16 cellular contexts compared by ENCODE assay signal in genomic region chr3:157112536-157112935, GRCh38. TPM values are rescaled to one million over a fixed set of nuclear protein-coding genes. Genes with fewer than 3 reads are reported as not detected.
DNase-seq lines count a peak whose midpoint lies in the region; ATAC-seq and TF ChIP-seq lines count a peak whose summit lies in the region.
"Had no signal": no experiment of that assay in that cellular context is flagged by ENCODE, and none has a peak within 500 bp of the region (broad histone marks: within the 10 kb centered on the region; RNA-seq: fewer than 3 reads in every experiment).

No MANE protein-coding gene starts in this region.

- peak overlapping the region; percentile 69; the same call in 1 of the 2 replicates for H2AFZ ChIP-seq in GM23338
- H2AFZ ChIP-seq in hepatocyte = no peak overlapping the region
- no peak overlapping the region for H2AFZ ChIP-seq in trophoblast cell (ENCODE audit: insufficient read depth, low read length, poor library complexity)

- H3K36me3 ChIP-seq in GM23338 (ENCODE audit: insufficient read depth) (no peaks in the 10 kb centered on the region), hepatocyte (replicated peaks; ENCODE audit: insufficient read depth, low read depth) (no peaks in the 10 kb centered on the region), trophoblast cell (ENCODE audit: control insufficient read depth in 1 of 2, insufficient read depth in 2 of 2, low read length in 2 of 2) (no peaks in the 10 kb centered on the region), spleen (no peaks in the 10 kb centered on the region)

- no peak overlapping the region for H4K8ac ChIP-seq in trophoblast cell (ENCODE audit: low read depth, low read length)

- H3K9me2 ChIP-seq in GM23338 (ENCODE audit: insufficient read depth) = no peaks in the 10 kb centered on the region; the same call in 1 of the 2 replicates
- no peaks in the 10 kb centered on the region for H3K9me2 ChIP-seq in hepatocyte (replicated peaks; ENCODE audit: insufficient read depth)

- no peaks in the 10 kb centered on the region for H3K79me1 ChIP-seq in trophoblast cell (ENCODE audit: low read length)

- no peak overlapping the region for H2AK5ac ChIP-seq in trophoblast cell (ENCODE audit: low read length)

- H3K9ac ChIP-seq in trophoblast cell (ENCODE audit: low read length) = no peak overlapping the region

- H3K36me3 Mint-ChIP-seq in GM23338 (ENCODE audit: low read depth) = no peaks in the 10 kb centered on the region

- H3K4me2 ChIP-seq in GM23338 (no peak overlapping the region), hepatocyte (no peak overlapping the region), trophoblast cell (ENCODE audit: low read length) (no peak overlapping the region)

- H3K18ac ChIP-seq in trophoblast cell (ENCODE audit: low read length) = no peak overlapping the region

- ATAC-seq in GM23338 (no peak), left lobe of liver (no peak)

- H4K20me1 ChIP-seq in GM23338 (replicated peaks; ENCODE audit: insufficient read depth) = no peaks in the 10 kb centered on the region
- no peaks in the 10 kb centered on the region for H4K20me1 ChIP-seq in hepatocyte (ENCODE audit: insufficient read depth, poor library complexity, severe bottlenecking)

- no peak for DNase-seq in GM23338 (ENCODE audit: low spot score)
- peak; percentile 69 for DNase-seq in amniotic epithelial cell (ENCODE audit: low read depth)
- DNase-seq in hepatocyte (ENCODE audit: low spot score) = no peak
- peak; percentile 31 to 65 for DNase-seq in trophoblast cell
- DNase-seq in spleen = no peak
- DNase-seq in left lobe of liver (ENCODE audit: low spot score) = no peak
- DNase-seq in DMS53 (lab: John Stamatoyannopoulos, UW) = no peak
- DNase-seq: ACHN, C1 segment of cervical spinal cord, DMS79, KBM-7, NCI-H1105, NCI-H1694 treated with DMSO at 0.1 percent for 48 hours, NCI-H510A, NCI-H748 treated with DMSO at 0.1 percent for 48 hours, SHP77 treated with DMSO at 0.1 percent for 48 hours had no signal

- no peaks in the 10 kb centered on the region for H3K27me3 ChIP-seq in GM23338 (ENCODE audit: insufficient read depth)
- no peaks in the 10 kb centered on the region for H3K27me3 ChIP-seq in hepatocyte
- no peaks in the 10 kb centered on the region for H3K27me3 ChIP-seq in trophoblast cell (ENCODE audit: insufficient read depth, low read length)
- H3K27me3 ChIP-seq in spleen (replicated peaks in 1 of 7) = no peaks in the 10 kb centered on the region

- no peak overlapping the region for H4K91ac ChIP-seq in trophoblast cell (ENCODE audit: low read depth, low read length)

- H3K4me3 ChIP-seq in GM23338 (no peak overlapping the region), hepatocyte (no peak overlapping the region), trophoblast cell (ENCODE audit: low read depth, low read length) (no peak overlapping the region), spleen (no peak overlapping the region)

- no peak overlapping the region for H2BK120ac ChIP-seq in trophoblast cell (ENCODE audit: insufficient read depth, low read length, poor library complexity)

- no peak for TF ChIP-seq POLR2A in spleen (IDR thresholded peaks at IDR 0.05)

- intact Hi-C loops in spleen (cut with DNase I; ENCODE audit: low total_unique reads) = no loop called here

- H3K4me1 Mint-ChIP-seq in GM23338 = peaks cover 10% of the 10 kb centered on the region; the same call in 2 of the 3 replicates

- H3F3A ChIP-seq in GM23338 (replicated peaks; ENCODE audit: low read depth) = no peaks in the 10 kb centered on the region

- no peak overlapping the region for H3K23ac ChIP-seq in trophoblast cell (ENCODE audit: low read length)

- no peak overlapping the region for H4K12ac ChIP-seq in trophoblast cell (ENCODE audit: low read depth, low read length)

- H3K4me1 ChIP-seq in GM23338 (ENCODE audit: insufficient read depth) = no peaks in the 10 kb centered on the region; the same call in 1 of the 2 replicates
- H3K4me1 ChIP-seq in hepatocyte (ENCODE audit: insufficient read depth) = peaks cover 37% of the 10 kb centered on the region
- H3K4me1 ChIP-seq in trophoblast cell (ENCODE audit: control insufficient read depth in 1 of 2, insufficient read depth in 2 of 2, low read length in 2 of 2) = no peaks in the 10 kb centered on the region
- H3K4me1 ChIP-seq in spleen = peaks cover 0 to 8% (median 0%) of the 10 kb centered on the region in 6 donors

- H3K9me3 ChIP-seq in hepatocyte (ENCODE audit: low read depth) (no peaks in the 10 kb centered on the region), trophoblast cell (ENCODE audit: insufficient read depth, low read depth, low read length) (no peaks in the 10 kb centered on the region), spleen (no peaks in the 10 kb centered on the region)

- H3K27ac Mint-ChIP-seq in GM23338 = no peak overlapping the region

- H3K9me3 Mint-ChIP-seq in GM23338 = no peaks in the 10 kb centered on the region

- H3K27me3 Mint-ChIP-seq in GM23338 (ENCODE audit: insufficient read depth, low read depth, poor library complexity) = peaks cover 5% of the 10 kb centered on the region

- H3K4me3 Mint-ChIP-seq in GM23338 = no peak overlapping the region

- 78% methylated on average over 4 of the region's 4 CpGs for WGBS in hepatocyte (ENCODE audit: low lambda C conversion rate, missing lambda C conversion rate)
- WGBS in trophoblast cell (ENCODE audit: extremely low coverage, insufficient coverage, insufficient read length) = no CpG with 5 or more reads among the region's 4 CpGs
- 86 to 92% (median 87%) methylated on average over 4 of the region's 4 CpGs for WGBS in spleen, 5 donors

- no peak overlapping the region for H3K4ac ChIP-seq in trophoblast cell (ENCODE audit: low read depth, low read length)

- no peak overlapping the region for H2BK5ac ChIP-seq in trophoblast cell (ENCODE audit: low read depth, low read length, poor library complexity)

- no peak overlapping the region for H2BK12ac ChIP-seq in trophoblast cell (ENCODE audit: low read length)

- H3K14ac ChIP-seq in trophoblast cell (ENCODE audit: low read length) = no peak overlapping the region

- TF ChIP-seq CTCF in GM23338 (conservative IDR thresholded peaks at IDR 0.05; ENCODE audit: low read depth in 2 of 2) (no peak), hepatocyte (IDR thresholded peaks at IDR 0.05; ENCODE audit: poor library complexity) (no peak), spleen (IDR thresholded peaks at IDR 0.05 in 8 of 11, conservative IDR thresholded peaks at IDR 0.05 in 3 of 11) (no peak)

- no peaks in the 10 kb centered on the region for H3K79me2 ChIP-seq in GM23338 (replicated peaks; ENCODE audit: insufficient read depth)
- no peaks in the 10 kb centered on the region for H3K79me2 ChIP-seq in hepatocyte
- no peaks in the 10 kb centered on the region for H3K79me2 ChIP-seq in trophoblast cell (ENCODE audit: control insufficient read depth, insufficient read depth, low read length, poor library complexity)

- H3K27ac ChIP-seq in GM23338 (ENCODE audit: low read depth) = no peak overlapping the region
- peak overlapping the region; percentile 38 for H3K27ac ChIP-seq in hepatocyte
- H3K27ac ChIP-seq in trophoblast cell (ENCODE audit: low read depth, low read length) = no peak overlapping the region
- no peak overlapping the region for H3K27ac ChIP-seq in spleen

TF ChIP-seq in GM23338, 12 proteins besides CTCF, POLR2A, EP300 and RAD21 (continues in another document):
- TF ChIP-seq EZH2 (IDR thresholded peaks at IDR 0.05; ENCODE audit: low read depth, unreplicated experiment) (no peak), EZH2phosphoT487 (IDR thresholded peaks at IDR 0.05; ENCODE audit: unreplicated experiment) (no peak), NANOG (IDR thresholded peaks at IDR 0.05; ENCODE audit: borderline replicate concordance) (no peak), ETS1 (IDR thresholded peaks at IDR 0.05) (no peak)

RNA-seq across cellular contexts. Expression of gene CCNL1, which starts 47.4 kb away (rescaled TPM):
- total RNA-seq in GM23338 (2014; rRNA removed; shearing (Covaris generic)) = 86.9 and 134 TPM in 2 replicates
- polyA plus RNA-seq in GM23338 (2016; fragmentation: Nextera tagmentation; extraction: Ambion mirVana) (96.2 and 108 TPM in 2 replicates), hepatocyte (125 and 172 TPM in 2 replicates), spleen (100 to 1,000 TPM in 2 of 3 donors, 10 to 100 TPM in 1; 76.9 to 168 (median 115) TPM)
- total RNA-seq in hepatocyte (300 and 338 TPM in 2 replicates), spleen (100 to 1,000 TPM; 187 to 405 (median 247) TPM), left lobe of liver (39.8 TPM)
- 56.5 and 56.9 TPM in 2 replicates for polyA plus RNA-seq in trophoblast cell (2013)

Comparison
In these comparisons a context has a peak if more than half of its experiments do, and no peak if none do; other contexts are left out.
1. DNase-seq: peak in amniotic epithelial cell (single experiment) and trophoblast cell (2 of 2); none in GM23338 (single experiment), hepatocyte (single experiment), spleen (single experiment), left lobe of liver (single experiment) and DMS53 (single experiment).